9 cellular contexts compared by ENCODE assay signal in genomic region chr1:53593758-53594380, GRCh38.
DNase-seq lines count a peak whose midpoint lies in the region; ATAC-seq and TF ChIP-seq lines count a peak whose summit lies in the region.
"Had no signal": no experiment of that assay in that cellular context is flagged by ENCODE, and none has a peak within 500 bp of the region (broad histone marks: within the 10 kb centered on the region; RNA-seq: fewer than 3 reads in every experiment).

No MANE protein-coding gene starts in this region.

- H3K27me3 ChIP-seq in MM.1S (replicated peaks; ENCODE audit: insufficient read depth, low read length) = no peaks in the 10 kb centered on the region

- no peak overlapping the region for H3K4me3 Mint-ChIP-seq in mesothelial cell of epicardium

- no peaks in the 10 kb centered on the region for H3K79me2 ChIP-seq in MM.1S (ENCODE audit: low read length)

- peaks cover 6% of the 10 kb centered on the region for H3K27me3 Mint-ChIP-seq in mesothelial cell of epicardium (ENCODE audit: low read depth)

- DNase-seq in DMS153 treated with DMSO at 0.1 percent for 48 hours (lab: John Stamatoyannopoulos, UW; ENCODE audit: unreplicated experiment) (peak; percentile 23), NCI-H1092 (lab: John Stamatoyannopoulos, UW) (peak; percentile 10), epithelial cell of esophagus (ENCODE audit: low read depth) (peak; percentile 50), mesothelial cell of epicardium (ENCODE audit: low spot score in 2 of 2, unreplicated experiment in 2 of 2) (peak in 1 of 2 experiments; percentile 60), MM.1S (no peak), DMS79 treated with DMSO at 0.1 percent for 48 hours (lab: John Stamatoyannopoulos, UW) (no peak)
- DNase-seq in stimulated activated naive CD4-positive, alpha-beta T cell (lab: John Stamatoyannopoulos, UW) = no peak

- H3K9me3 Mint-ChIP-seq in mesothelial cell of epicardium = no peaks in the 10 kb centered on the region

- H3K27ac Mint-ChIP-seq in mesothelial cell of epicardium = no peak overlapping the region

- H3K4me1 Mint-ChIP-seq in mesothelial cell of epicardium = peaks cover 23% of the 10 kb centered on the region

- no peaks in the 10 kb centered on the region for H3K4me1 ChIP-seq in MM.1S (ENCODE audit: low read length)

- H3K4me2 ChIP-seq in MM.1S (ENCODE audit: low read depth, low read length) = no peak overlapping the region

- no peak overlapping the region for H3K27ac ChIP-seq in MM.1S (ENCODE audit: low read length)
- H3K27ac ChIP-seq: HL-60 had no signal

- H2AFZ ChIP-seq in MM.1S (ENCODE audit: low read length) = no peak overlapping the region

- no peak for ATAC-seq in GM19035 (IDR thresholded peaks at IDR 0.05; ENCODE audit: unreplicated experiment)

- no peaks in the 10 kb centered on the region for H4K20me1 ChIP-seq in MM.1S (ENCODE audit: insufficient read depth, low read length)

- H3K9ac ChIP-seq in MM.1S (ENCODE audit: low read length) = no peak overlapping the region

- H3K9me3 ChIP-seq in MM.1S (replicated peaks; ENCODE audit: insufficient read depth, low read length) = no peaks in the 10 kb centered on the region

- no peaks in the 10 kb centered on the region for H3F3A ChIP-seq in MM.1S (ENCODE audit: insufficient read depth, low read length)

- no peaks in the 10 kb centered on the region for H3K36me3 Mint-ChIP-seq in mesothelial cell of epicardium

- no peaks in the 10 kb centered on the region for H3K9me2 ChIP-seq in MM.1S (replicated peaks; ENCODE audit: insufficient read depth, low read length)

- peak; percentile 53 for TF ChIP-seq CTCF in epithelial cell of esophagus (IDR thresholded peaks at IDR 0.05; ENCODE audit: insufficient read depth, low read depth, low read length, missing control alignments)
- peak; percentile 22 for TF ChIP-seq CTCF in mesothelial cell of epicardium (IDR thresholded peaks at IDR 0.05; ENCODE audit: unreplicated experiment)
- TF ChIP-seq CTCF in MM.1S (IDR thresholded peaks at IDR 0.05; ENCODE audit: low read length) = no peak

- H3K4me3 ChIP-seq in epithelial cell of esophagus (ENCODE audit: low read length) = no peak overlapping the region
- H3K4me3 ChIP-seq in MM.1S (ENCODE audit: low read length) = no peak overlapping the region

- H3K36me3 ChIP-seq in MM.1S (replicated peaks; ENCODE audit: insufficient read depth, low read length) = no peaks in the 10 kb centered on the region

Comparison
In these comparisons a context has a peak if more than half of its experiments do, and no peak if none do; other contexts are left out.
1. DNase-seq: peak in DMS153 treated with DMSO at 0.1 percent for 48 hours (single experiment), NCI-H1092 (single experiment) and epithelial cell of esophagus (single experiment); none in stimulated activated naive CD4-positive, alpha-beta T cell (0 of 6), MM.1S (single experiment) and DMS79 treated with DMSO at 0.1 percent for 48 hours (single experiment).